Comparison of ENCODE assay signal across 26 cellular contexts in the genomic region with DNA sequence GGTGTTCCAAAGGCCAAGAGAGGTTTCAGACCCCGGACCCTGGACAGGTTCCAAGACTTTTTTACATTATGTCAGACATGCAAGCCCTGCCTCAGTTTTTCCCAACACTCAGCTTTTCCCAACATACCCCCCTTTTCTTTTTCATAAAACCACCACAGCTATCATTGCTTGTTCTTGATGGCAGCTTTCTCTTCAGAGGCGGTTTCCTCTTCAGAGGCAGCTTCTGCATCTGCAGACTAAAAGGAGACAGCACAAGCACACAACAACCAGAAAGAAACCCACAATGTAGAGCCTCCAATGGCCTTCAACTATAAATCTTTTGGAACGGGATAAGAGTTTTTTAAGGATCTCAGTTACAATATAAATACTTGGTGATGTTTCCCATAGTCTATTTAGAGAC. TPM values are rescaled to one million over a fixed set of nuclear protein-coding genes. Genes with fewer than 3 reads are reported as not detected.
"Had no signal": no experiment of that assay in that cellular context is flagged by ENCODE, and none has a peak within 500 bp of the region (broad histone marks: within the 10 kb centered on the region; RNA-seq: fewer than 3 reads in every experiment).

No MANE protein-coding gene starts in this region.

- H3K4me3 Mint-ChIP-seq: central memory CD8-positive, alpha-beta T cell; effector memory CD8-positive, alpha-beta T cell; immature natural killer cell; neural crest cell; T-helper 17 cell had no signal

- H3K4me1 Mint-ChIP-seq: neural crest cell had no signal

- H3K27ac Mint-ChIP-seq: T-helper 17 cell had no signal

- ATAC-seq: effector memory CD8-positive, alpha-beta T cell; esophagus mucosa; left lobe of liver; lower lobe of right lung; mucosa of descending colon; right lobe of liver; stimulated activated naive CD8-positive, alpha-beta T cell treated with anti-CD3 and anti-CD28 coated beads, Interleukin-15, amount 100 ng/mL, for 72 hours; T-helper 17 cell had no signal

- DNase-seq: activated CD4-positive, CD25-positive, alpha-beta regulatory T cell treated with anti-CD3 and anti-CD28 coated beads, Interleukin-2, amount 50 U/mL, for 72 hours; activated CD8-positive, alpha-beta memory T cell treated with anti-CD3 and anti-CD28 coated beads for 24 hours; activated CD8-positive, alpha-beta memory T cell treated with anti-CD3 and anti-CD28 coated beads, Interleukin-2, amount 50 U/mL, for 4 hours; amniotic stem cell; colonic mucosa; dorsolateral prefrontal cortex; effector memory CD8-positive, alpha-beta T cell; foreskin melanocyte; glutamatergic neuron; immature natural killer cell; lower lobe of right lung; mesendoderm; mucosa of descending colon; occipital lobe; right lobe of liver; stimulated activated CD4-positive, alpha-beta T cell treated with anti-CD3 and anti-CD28 coated beads, Interleukin-1b, Interleukin-23, amount 100 ng/mL, for 48 hours; stimulated activated naive CD8-positive, alpha-beta T cell treated with anti-CD3 and anti-CD28 coated beads, Interleukin-15, amount 100 ng/mL, for 72 hours; T-helper 17 cell; WERI-Rb-1 had no signal

- H3K27me3 Mint-ChIP-seq: central memory CD8-positive, alpha-beta T cell; effector memory CD8-positive, alpha-beta T cell; stimulated activated naive CD8-positive, alpha-beta T cell treated with anti-CD3 and anti-CD28 coated beads, Interleukin-15, amount 100 ng/mL, for 72 hours; T-helper 17 cell had no signal

RNA-seq across cellular contexts. Expression of a gene that starts 19.3 kb away (rescaled TPM):
- total RNA-seq: kidney epithelial cell, neural crest cell, SJSA1 had no signal

RNA-seq across cellular contexts. Expression of a gene that starts 45.7 kb away (rescaled TPM):
- total RNA-seq: neural crest cell, SJSA1 had no signal
- polyA plus RNA-seq: hepatocyte had no signal
